In genomic region chr19:4284176-4284958, GRCh38 we compare ENCODE assay signal across 9 cellular contexts.
DNase-seq lines count a peak whose midpoint lies in the region; ATAC-seq and TF ChIP-seq lines count a peak whose summit lies in the region.
"Had no signal": no experiment of that assay in that cellular context is flagged by ENCODE, and none has a peak within 500 bp of the region (broad histone marks: within the 10 kb centered on the region; RNA-seq: fewer than 3 reads in every experiment).

No MANE protein-coding gene starts in this region.

- peak overlapping the region; percentile 0; the same call in 1 of the 2 replicates for H3K4me2 ChIP-seq in MM.1S (ENCODE audit: low read depth, low read length)

- H3K4me3 ChIP-seq in GM12865 (ENCODE audit: low read depth, low read length) (no peak overlapping the region), MM.1S (ENCODE audit: low read length) (no peak overlapping the region), mucosa of rectum (ENCODE audit: low read length in 2 of 2) (peak overlapping the region; percentile 83 to 89)

- H3K4me3 Mint-ChIP-seq in activated naive CD4-positive, alpha-beta T cell treated with anti-CD3 and anti-CD28 coated beads, Interleukin-2, amount 10 ng/mL, durations not matched to agents 7 days and 5 days = no peak overlapping the region
- H3K4me3 Mint-ChIP-seq: immature natural killer cell had no signal

- CTCF ChIA-PET in activated naive CD4-positive, alpha-beta T cell treated with anti-CD3 and anti-CD28 coated beads, Interleukin-2, amount 10 ng/mL, durations not matched to agents 7 days and 5 days (lab: Charles Lee) = no interaction called here

- peaks cover 92% of the 10 kb centered on the region for H3K27me3 ChIP-seq in MM.1S (replicated peaks; ENCODE audit: insufficient read depth, low read length)
- H3K27me3 ChIP-seq in mucosa of rectum (ENCODE audit: control insufficient read depth in 2 of 2, insufficient read depth in 2 of 2, low read length in 2 of 2) = peaks cover 20 to 22% of the 10 kb centered on the region in 2 donors

- H3K9me3 ChIP-seq in MM.1S (replicated peaks; ENCODE audit: insufficient read depth, low read length) = no peaks in the 10 kb centered on the region
- no peaks in the 10 kb centered on the region for H3K9me3 ChIP-seq in mucosa of rectum (ENCODE audit: control insufficient read depth in 2 of 2, low read length in 2 of 2)

- no peaks in the 10 kb centered on the region for H3K9me2 ChIP-seq in MM.1S (replicated peaks; ENCODE audit: insufficient read depth, low read length)

- ATAC-seq in GM21619 (IDR thresholded peaks at IDR 0.05; ENCODE audit: unreplicated experiment) = no peak

- DNase-seq in GM12865 (ENCODE audit: low read depth) (peak; percentile 30), MM.1S (peak; percentile 33), amniotic epithelial cell (ENCODE audit: low read depth) (peak; percentile 17), NCI-H2029 (lab: John Stamatoyannopoulos, UW) (no peak), medulla oblongata (ENCODE audit: extremely low spot score) (no peak)
- no peak for DNase-seq in activated naive CD4-positive, alpha-beta T cell treated with anti-CD3 and anti-CD28 coated beads, Interleukin-2, amount 10 ng/mL, durations not matched to agents 7 days and 5 days
- DNase-seq: immature natural killer cell had no signal

- H3K36me3 Mint-ChIP-seq in activated naive CD4-positive, alpha-beta T cell treated with anti-CD3 and anti-CD28 coated beads, Interleukin-2, amount 10 ng/mL, durations not matched to agents 7 days and 5 days = no peaks in the 10 kb centered on the region
- H3K36me3 Mint-ChIP-seq: immature natural killer cell had no signal

- H3K9ac ChIP-seq in MM.1S (ENCODE audit: low read length) (no peak overlapping the region), mucosa of rectum (ENCODE audit: low read depth in 1 of 2, low read length in 2 of 2) (peak overlapping the region; percentile 63 to 77)

- H3K27me3 Mint-ChIP-seq in activated naive CD4-positive, alpha-beta T cell treated with anti-CD3 and anti-CD28 coated beads, Interleukin-2, amount 10 ng/mL, durations not matched to agents 7 days and 5 days = peaks cover 45% of the 10 kb centered on the region

- H3K36me3 ChIP-seq in MM.1S (replicated peaks; ENCODE audit: insufficient read depth, low read length) (no peaks in the 10 kb centered on the region), mucosa of rectum (ENCODE audit: control insufficient read depth in 2 of 2, insufficient read depth in 2 of 2, low read length in 2 of 2) (no peaks in the 10 kb centered on the region)

- no peaks in the 10 kb centered on the region for H3K4me1 ChIP-seq in MM.1S (ENCODE audit: low read length)
- H3K4me1 ChIP-seq in mucosa of rectum (ENCODE audit: control insufficient read depth in 2 of 2, insufficient read depth in 2 of 2, low read length in 2 of 2) = peaks cover 0 to 5% of the 10 kb centered on the region in 2 donors

- H3K9me3 Mint-ChIP-seq in activated naive CD4-positive, alpha-beta T cell treated with anti-CD3 and anti-CD28 coated beads, Interleukin-2, amount 10 ng/mL, durations not matched to agents 7 days and 5 days = no peaks in the 10 kb centered on the region
- H3K9me3 Mint-ChIP-seq: immature natural killer cell had no signal

- H3K79me2 ChIP-seq in MM.1S (ENCODE audit: low read length) = no peaks in the 10 kb centered on the region

- H2AFZ ChIP-seq in MM.1S (ENCODE audit: low read length) = no peak overlapping the region

- H4K20me1 ChIP-seq in MM.1S (ENCODE audit: insufficient read depth, low read length) = no peaks in the 10 kb centered on the region

- no peak overlapping the region for H3K27ac Mint-ChIP-seq in activated naive CD4-positive, alpha-beta T cell treated with anti-CD3 and anti-CD28 coated beads, Interleukin-2, amount 10 ng/mL, durations not matched to agents 7 days and 5 days
- H3K27ac Mint-ChIP-seq: immature natural killer cell had no signal

- H3K27ac ChIP-seq in MM.1S (ENCODE audit: low read length) (no peak overlapping the region), mucosa of rectum (ENCODE audit: low read depth in 2 of 2, low read length in 2 of 2) (peak overlapping the region; percentile 81 to 82)

- H3K4me1 Mint-ChIP-seq in activated naive CD4-positive, alpha-beta T cell treated with anti-CD3 and anti-CD28 coated beads, Interleukin-2, amount 10 ng/mL, durations not matched to agents 7 days and 5 days = peaks cover 11% of the 10 kb centered on the region

- no peak for TF ChIP-seq CTCF in GM12865 (IDR thresholded peaks at IDR 0.05; ENCODE audit: insufficient read depth, low read depth, low read length, missing control alignments)
- TF ChIP-seq CTCF in MM.1S (IDR thresholded peaks at IDR 0.05; ENCODE audit: low read length) = no peak

- no peaks in the 10 kb centered on the region for H3F3A ChIP-seq in MM.1S (ENCODE audit: insufficient read depth, low read length)

Comparison
In these comparisons a context has a peak if more than half of its experiments do, and no peak if none do; other contexts are left out.
1. DNase-seq: peak in GM12865 (single experiment), MM.1S (single experiment) and amniotic epithelial cell (single experiment); none in NCI-H2029 (single experiment), medulla oblongata (single experiment) and activated naive CD4-positive, alpha-beta T cell treated with anti-CD3 and anti-CD28 coated beads, Interleukin-2, amount 10 ng/mL, durations not matched to agents 7 days and 5 days (single experiment).
2. H3K4me3 ChIP-seq: peak in mucosa of rectum (2 of 2); none in GM12865 (single experiment) and MM.1S (single experiment).